ENCODE assay signal across 1 cellular context in genomic region chr3:72444642-72445223, GRCh38.
TF ChIP-seq lines count a peak whose summit lies in the region.

No MANE protein-coding gene starts in this region.

TF ChIP-seq in K562, 482 proteins besides CTCF, POLR2A, EP300 and RAD21 (continued from another document):
- TF ChIP-seq, protein P1, sequence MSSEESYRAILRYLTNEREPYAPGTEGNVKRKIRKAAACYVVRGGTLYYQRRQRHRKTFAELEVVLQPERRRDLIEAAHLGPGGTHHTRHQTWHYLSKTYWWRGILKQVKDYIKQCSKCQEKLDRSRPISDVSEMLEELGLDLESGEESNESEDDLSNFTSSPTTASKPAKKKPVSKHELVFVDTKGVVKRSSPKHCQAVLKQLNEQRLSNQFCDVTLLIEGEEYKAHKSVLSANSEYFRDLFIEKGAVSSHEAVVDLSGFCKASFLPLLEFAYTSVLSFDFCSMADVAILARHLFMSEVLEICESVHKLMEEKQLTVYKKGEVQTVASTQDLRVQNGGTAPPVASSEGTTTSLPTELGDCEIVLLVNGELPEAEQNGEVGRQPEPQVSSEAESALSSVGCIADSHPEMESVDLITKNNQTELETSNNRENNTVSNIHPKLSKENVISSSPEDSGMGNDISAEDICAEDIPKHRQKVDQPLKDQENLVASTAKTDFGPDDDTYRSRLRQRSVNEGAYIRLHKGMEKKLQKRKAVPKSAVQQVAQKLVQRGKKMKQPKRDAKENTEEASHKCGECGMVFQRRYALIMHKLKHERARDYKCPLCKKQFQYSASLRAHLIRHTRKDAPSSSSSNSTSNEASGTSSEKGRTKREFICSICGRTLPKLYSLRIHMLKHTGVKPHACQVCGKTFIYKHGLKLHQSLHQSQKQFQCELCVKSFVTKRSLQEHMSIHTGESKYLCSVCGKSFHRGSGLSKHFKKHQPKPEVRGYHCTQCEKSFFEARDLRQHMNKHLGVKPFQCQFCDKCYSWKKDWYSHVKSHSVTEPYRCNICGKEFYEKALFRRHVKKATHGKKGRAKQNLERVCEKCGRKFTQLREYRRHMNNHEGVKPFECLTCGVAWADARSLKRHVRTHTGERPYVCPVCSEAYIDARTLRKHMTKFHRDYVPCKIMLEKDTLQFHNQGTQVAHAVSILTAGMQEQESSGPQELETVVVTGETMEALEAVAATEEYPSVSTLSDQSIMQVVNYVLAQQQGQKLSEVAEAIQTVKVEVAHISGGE (CRISPR knock-in tag; IDR thresholded peaks at IDR 0.05), result 0 out of 6 replicates have a peak, but pooled peaks of 1 of the 3 experiments have one; percentile 22
- TF ChIP-seq SIN3A (IDR thresholded peaks at IDR 0.05; ENCODE audit: borderline replicate concordance in 2 of 2, control insufficient read depth in 1 of 2, low read depth in 2 of 2, low read length in 2 of 2), result no peak
- TF ChIP-seq, protein P2, sequence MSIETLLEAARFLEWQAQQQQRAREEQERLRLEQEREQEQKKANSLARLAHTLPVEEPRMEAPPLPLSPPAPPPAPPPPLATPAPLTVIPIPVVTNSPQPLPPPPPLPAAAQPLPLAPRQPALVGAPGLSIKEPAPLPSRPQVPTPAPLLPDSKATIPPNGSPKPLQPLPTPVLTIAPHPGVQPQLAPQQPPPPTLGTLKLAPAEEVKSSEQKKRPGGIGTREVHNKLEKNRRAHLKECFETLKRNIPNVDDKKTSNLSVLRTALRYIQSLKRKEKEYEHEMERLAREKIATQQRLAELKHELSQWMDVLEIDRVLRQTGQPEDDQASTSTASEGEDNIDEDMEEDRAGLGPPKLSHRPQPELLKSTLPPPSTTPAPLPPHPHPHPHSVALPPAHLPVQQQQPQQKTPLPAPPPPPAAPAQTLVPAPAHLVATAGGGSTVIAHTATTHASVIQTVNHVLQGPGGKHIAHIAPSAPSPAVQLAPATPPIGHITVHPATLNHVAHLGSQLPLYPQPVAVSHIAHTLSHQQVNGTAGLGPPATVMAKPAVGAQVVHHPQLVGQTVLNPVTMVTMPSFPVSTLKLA (conservative IDR thresholded peaks at IDR 0.05), result peak; percentile 50 to 54; a peak in 3 of 4 replicates
- TF ChIP-seq GTF2B (IDR thresholded peaks at IDR 0.05; ENCODE audit: extremely low read depth, insufficient read length), result no peak
- no peak for TF ChIP-seq SRSF3 (IDR thresholded peaks at IDR 0.05; ENCODE audit: insufficient read depth, low read length)
- peak; percentile 95 for TF ChIP-seq C11orf30 (IDR thresholded peaks at IDR 0.05; ENCODE audit: low read depth)
- TF ChIP-seq SIX5 (IDR thresholded peaks at IDR 0.05; ENCODE audit: borderline replicate concordance in 1 of 2, insufficient read depth in 1 of 2, low read depth in 1 of 2, low read length in 2 of 2), result no peak
- TF ChIP-seq, protein P3, sequence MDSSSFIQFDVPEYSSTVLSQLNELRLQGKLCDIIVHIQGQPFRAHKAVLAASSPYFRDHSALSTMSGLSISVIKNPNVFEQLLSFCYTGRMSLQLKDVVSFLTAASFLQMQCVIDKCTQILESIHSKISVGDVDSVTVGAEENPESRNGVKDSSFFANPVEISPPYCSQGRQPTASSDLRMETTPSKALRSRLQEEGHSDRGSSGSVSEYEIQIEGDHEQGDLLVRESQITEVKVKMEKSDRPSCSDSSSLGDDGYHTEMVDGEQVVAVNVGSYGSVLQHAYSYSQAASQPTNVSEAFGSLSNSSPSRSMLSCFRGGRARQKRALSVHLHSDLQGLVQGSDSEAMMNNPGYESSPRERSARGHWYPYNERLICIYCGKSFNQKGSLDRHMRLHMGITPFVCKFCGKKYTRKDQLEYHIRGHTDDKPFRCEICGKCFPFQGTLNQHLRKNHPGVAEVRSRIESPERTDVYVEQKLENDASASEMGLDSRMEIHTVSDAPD (CRISPR knock-in tag; IDR thresholded peaks at IDR 0.05), result no peak
- TF ChIP-seq GTF2F1 (IDR thresholded peaks at IDR 0.05; ENCODE audit: low read depth, low read length), result no peak
- TF ChIP-seq, protein P4, sequence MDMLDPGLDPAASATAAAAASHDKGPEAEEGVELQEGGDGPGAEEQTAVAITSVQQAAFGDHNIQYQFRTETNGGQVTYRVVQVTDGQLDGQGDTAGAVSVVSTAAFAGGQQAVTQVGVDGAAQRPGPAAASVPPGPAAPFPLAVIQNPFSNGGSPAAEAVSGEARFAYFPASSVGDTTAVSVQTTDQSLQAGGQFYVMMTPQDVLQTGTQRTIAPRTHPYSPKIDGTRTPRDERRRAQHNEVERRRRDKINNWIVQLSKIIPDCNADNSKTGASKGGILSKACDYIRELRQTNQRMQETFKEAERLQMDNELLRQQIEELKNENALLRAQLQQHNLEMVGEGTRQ (CRISPR knock-in tag; IDR thresholded peaks at IDR 0.05), result no peak
- TF ChIP-seq ZNF282 (CRISPR knock-in tag; IDR thresholded peaks at IDR 0.05), result no peak
- TF ChIP-seq NBN (IDR thresholded peaks at IDR 0.05; ENCODE audit: low read depth), result no peak
- TF ChIP-seq PHB (CRISPR knock-in tag; IDR thresholded peaks at IDR 0.05), result no peak
- no peak for TF ChIP-seq NFRKB (IDR thresholded peaks at IDR 0.05; ENCODE audit: low read depth)
- no peak for TF ChIP-seq ESRRA (IDR thresholded peaks at IDR 0.05; ENCODE audit: borderline replicate concordance, low read depth)
- TF ChIP-seq MAFG (tag; conservative IDR thresholded peaks at IDR 0.05), result peak; percentile 94
- TF ChIP-seq ZNF316 (IDR thresholded peaks at IDR 0.05), result peak; percentile 98
- no peak for TF ChIP-seq PTTG1 (tag; IDR thresholded peaks at IDR 0.05; ENCODE audit: low read depth)
- peak; percentile 94 for TF ChIP-seq MAFK (IDR thresholded peaks at IDR 0.05; ENCODE audit: low read length)
- no peak for TF ChIP-seq ETV1 (tag; conservative IDR thresholded peaks at IDR 0.05; ENCODE audit: low read depth)
- TF ChIP-seq MAFF (IDR thresholded peaks at IDR 0.05; ENCODE audit: low read length), result peak; percentile 95
- TF ChIP-seq, protein P5, sequence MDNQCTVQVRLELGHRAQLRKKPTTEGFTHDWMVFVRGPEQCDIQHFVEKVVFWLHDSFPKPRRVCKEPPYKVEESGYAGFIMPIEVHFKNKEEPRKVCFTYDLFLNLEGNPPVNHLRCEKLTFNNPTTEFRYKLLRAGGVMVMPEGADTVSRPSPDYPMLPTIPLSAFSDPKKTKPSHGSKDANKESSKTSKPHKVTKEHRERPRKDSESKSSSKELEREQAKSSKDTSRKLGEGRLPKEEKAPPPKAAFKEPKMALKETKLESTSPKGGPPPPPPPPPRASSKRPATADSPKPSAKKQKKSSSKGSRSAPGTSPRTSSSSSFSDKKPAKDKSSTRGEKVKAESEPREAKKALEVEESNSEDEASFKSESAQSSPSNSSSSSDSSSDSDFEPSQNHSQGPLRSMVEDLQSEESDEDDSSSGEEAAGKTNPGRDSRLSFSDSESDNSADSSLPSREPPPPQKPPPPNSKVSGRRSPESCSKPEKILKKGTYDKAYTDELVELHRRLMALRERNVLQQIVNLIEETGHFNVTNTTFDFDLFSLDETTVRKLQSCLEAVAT (IDR thresholded peaks at IDR 0.05), result 0 out of 4 replicates have a peak, but pooled peaks of 1 of the 2 experiments have one; percentile 17
TF ChIP-seq in K562: peak in this region for 8.
